Comparison of ENCODE assay signal across 8 cellular contexts in the genomic region with DNA sequence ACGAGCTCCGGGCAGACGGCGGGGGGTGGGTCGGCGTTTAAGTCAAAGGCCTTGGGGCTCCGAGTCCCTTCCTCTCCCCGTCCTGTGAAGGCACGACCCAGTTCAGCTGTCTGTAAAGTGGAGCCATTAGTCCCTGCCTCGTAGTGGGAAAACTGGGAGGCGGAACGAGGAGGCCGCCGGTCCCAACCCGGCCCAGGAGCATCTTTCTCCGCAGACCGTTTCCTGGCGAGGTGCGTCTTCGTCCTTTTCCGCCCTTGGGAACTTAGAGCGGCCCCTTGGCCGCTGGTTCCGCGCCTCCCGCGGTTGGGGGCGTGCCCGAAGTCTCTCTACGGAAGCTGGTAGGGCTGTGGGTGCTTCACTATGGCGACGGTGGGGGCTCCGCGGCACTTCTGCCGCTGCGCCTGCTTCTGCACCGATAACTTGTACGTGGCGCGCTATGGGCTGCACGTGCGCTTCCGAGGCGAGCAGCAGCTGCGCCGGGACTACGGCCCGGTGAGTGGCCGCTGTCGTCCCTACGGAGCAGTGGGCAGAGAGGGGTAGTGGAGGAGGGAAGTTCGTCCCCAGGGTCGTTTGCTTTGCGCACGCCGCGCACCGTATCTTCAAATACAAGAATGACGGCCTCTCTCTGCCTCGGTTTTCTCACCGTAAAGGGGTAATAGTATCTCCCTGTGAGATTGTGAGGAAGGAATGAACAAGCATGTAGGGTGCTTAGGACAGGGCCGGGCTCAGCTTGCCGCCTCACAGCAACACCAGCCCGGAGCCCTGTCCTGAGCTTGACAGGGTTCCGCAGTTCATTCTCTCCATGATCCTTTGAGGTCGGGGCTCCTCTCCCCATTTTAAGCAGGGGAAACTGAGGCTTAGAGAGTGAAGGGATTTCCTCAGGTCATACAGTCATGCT. TPM values are rescaled to one million over a fixed set of nuclear protein-coding genes. Genes with fewer than 3 reads are reported as not detected.
DNase-seq lines count a peak whose midpoint lies in the region; ATAC-seq, FAIRE-seq and TF ChIP-seq lines count a peak whose summit lies in the region.

Gene OGFOD2 (plus strand): TSS at position 353 of the 898 bp plus-strand sequence. CDS start 8 bp downstream, at position 361.

- FAIRE-seq in GM12891 (lab: Jason Lieb, UNC), result peak; percentile 9

- H3K27me3 Mint-ChIP-seq in activated naive CD8-positive, alpha-beta T cell treated with anti-CD3 and anti-CD28 coated beads, Interleukin-2, amount 50 U/mL, for 24 hours, result peaks cover 2% of the 10 kb centered on the region
- H3K27me3 Mint-ChIP-seq in type B pancreatic cell, result no peaks in the 10 kb centered on the region

- TF ChIP-seq CTCF in type B pancreatic cell (conservative IDR thresholded peaks at IDR 0.05), result no peak

- peak within 1 kb of the TSS; percentile 95 for H3K4me3 Mint-ChIP-seq in activated naive CD8-positive, alpha-beta T cell treated with anti-CD3 and anti-CD28 coated beads, Interleukin-2, amount 50 U/mL, for 24 hours
- H3K4me3 Mint-ChIP-seq in type B pancreatic cell, result peak within 1 kb of the TSS; percentile 98

- H3K9me3 Mint-ChIP-seq in activated naive CD8-positive, alpha-beta T cell treated with anti-CD3 and anti-CD28 coated beads, Interleukin-2, amount 50 U/mL, for 24 hours, result no peaks in the 10 kb centered on the region
- no peaks in the 10 kb centered on the region for H3K9me3 Mint-ChIP-seq in type B pancreatic cell

- intact Hi-C loops in cardiac septum (cut with DNase I), result loop anchor here (5.0 kb wide), 1 partner anchor 257 kb away; the partner anchor contains the start of genes MPHOSPH9 and MTRFR

- peak; percentile 76 for ATAC-seq in HG02798 (IDR thresholded peaks at IDR 0.05; ENCODE audit: poor library complexity, unreplicated experiment)
- ATAC-seq in activated naive CD8-positive, alpha-beta T cell treated with anti-CD3 and anti-CD28 coated beads, Interleukin-2, amount 50 U/mL, for 24 hours, result peak; percentile 87

- TF ChIP-seq POLR2A in GM12891 (IDR thresholded peaks at IDR 0.05; ENCODE audit: low read depth, low read length), result peak; percentile 27

- H3K36me3 Mint-ChIP-seq in activated naive CD8-positive, alpha-beta T cell treated with anti-CD3 and anti-CD28 coated beads, Interleukin-2, amount 50 U/mL, for 24 hours (ENCODE audit: low read depth), result peaks cover 2% of the 10 kb centered on the region
- no peaks in the 10 kb centered on the region for H3K36me3 Mint-ChIP-seq in type B pancreatic cell

- H3K4me1 Mint-ChIP-seq in activated naive CD8-positive, alpha-beta T cell treated with anti-CD3 and anti-CD28 coated beads, Interleukin-2, amount 50 U/mL, for 24 hours, result peaks cover 40% of the 10 kb centered on the region
- H3K4me1 Mint-ChIP-seq in type B pancreatic cell (ENCODE audit: unreplicated experiment), result peaks cover 16% of the 10 kb centered on the region

- peak within 1 kb of the TSS; percentile 99 for H3K27ac Mint-ChIP-seq in activated naive CD8-positive, alpha-beta T cell treated with anti-CD3 and anti-CD28 coated beads, Interleukin-2, amount 50 U/mL, for 24 hours
- H3K27ac Mint-ChIP-seq in type B pancreatic cell, result peak within 1 kb of the TSS; percentile 98

- DNase-seq in GM12891 (ENCODE audit: insufficient read length, low spot score), result peak; percentile 92
- peak; percentile 70 for DNase-seq in NCI-H1417 treated with DMSO at 0.1 percent for 48 hours (lab: John Stamatoyannopoulos, UW)
- DNase-seq in SW480 (ENCODE audit: low spot score), result peak; percentile 86
- peak; percentile 94 for DNase-seq in activated naive CD8-positive, alpha-beta T cell treated with anti-CD3 and anti-CD28 coated beads, Interleukin-2, amount 50 U/mL, for 24 hours
- DNase-seq in cardiac septum (ENCODE audit: low spot score), result peak; percentile 95
- DNase-seq in pons (ENCODE audit: low spot score), result peak; percentile 86
- DNase-seq in type B pancreatic cell (ENCODE audit: extremely low spot score, unreplicated experiment), result peak; percentile 89

TF ChIP-seq in GM12891, 5 proteins besides CTCF, POLR2A, EP300 and RAD21:
- no peak for TF ChIP-seq PAX5 (IDR thresholded peaks at IDR 0.05; ENCODE audit: insufficient read depth, low read length, severe bottlenecking)
- TF ChIP-seq SPI1 (IDR thresholded peaks at IDR 0.05; ENCODE audit: low read depth, low read length), result 0 out of 2 replicates have a peak, but pooled peaks have one; percentile 5
- 0 out of 2 replicates have a peak, but pooled peaks have one; percentile 6 for TF ChIP-seq POU2F2 (IDR thresholded peaks at IDR 0.05; ENCODE audit: low read depth, low read length)
- peak; percentile 78 for TF ChIP-seq TAF1 (IDR thresholded peaks at IDR 0.05; ENCODE audit: low read depth, low read length)
- TF ChIP-seq POLR2AphosphoS5 (IDR thresholded peaks at IDR 0.05; ENCODE audit: low read depth, low read length), result peak; percentile 65

RNA-seq across cellular contexts. Expression of gene OGFOD2, which starts in this region (rescaled TPM):
- polyA plus RNA-seq in GM12891 (2012; ENCODE audit: low read depth, missing spikeins), result 14.0 TPM
- 10.6 TPM for total RNA-seq in cardiac septum
- 17.0 and 24.1 TPM in 2 replicates for total RNA-seq in type B pancreatic cell (ENCODE audit: low replicate concordance)

Comparison
In these comparisons a context has a peak if more than half of its experiments do, and no peak if none do; other contexts are left out.
1. Peak in every context shown above with its lines: DNase-seq and ATAC-seq.